In genomic region chr4:119374616-119375015, GRCh38 we compare ENCODE assay signal across 12 cellular contexts. TPM values are rescaled to one million over a fixed set of nuclear protein-coding genes. Genes with fewer than 3 reads are reported as not detected.
"Had no signal": no experiment of that assay in that cellular context is flagged by ENCODE, and none has a peak within 500 bp of the region (broad histone marks: within the 10 kb centered on the region; RNA-seq: fewer than 3 reads in every experiment).

No MANE protein-coding gene starts in this region.

RNA-seq across cellular contexts. Expression of gene FABP2, which starts 52.7 kb away (rescaled TPM):
- total RNA-seq: activated CD8-positive, alpha-beta memory T cell treated with anti-CD3 and anti-CD28 coated beads for 36 hours; activated naive CD4-positive, alpha-beta T cell treated with anti-CD3 and anti-CD28 coated beads, Interleukin-2, amount 50 U/mL, for 72 hours; activated T-helper 1 cell treated with anti-CD3 and anti-CD28 coated beads, Interleukin-12 subunit alpha, Interleukin-12 subunit beta, Interleukin-2, Interleukin-4 antibody, amounts not matched to agents 30 ng/mL and 10 ng/mL and 1 ng/mL, durations not matched to agents 14 hours and 24 hours and 36 hours; ascending aorta; chondrocyte; left lung; lower lobe of right lung; osteoblast; right cardiac atrium; testis; urinary bladder; WTC11 had no signal
- polyA plus RNA-seq: urinary bladder had no signal
